In genomic region chr7:130486114-130486962, GRCh38 we compare ENCODE assay signal across 1 cellular context.
A peak's percentile ranks its signal among the peaks of the same experiment; 100 is the strongest.
TF ChIP-seq lines count a peak whose summit lies in the region.

No MANE protein-coding gene starts in this region.

TF ChIP-seq in HepG2, 621 proteins besides CTCF, POLR2A, EP300 and RAD21 (continued from another document and continues in another):
- TF ChIP-seq ZNF512 (CRISPR knock-in tag; IDR thresholded peaks at IDR 0.05) (0 out of 2 replicates have a peak, but pooled peaks have one; percentile 34), ZNF350 (CRISPR knock-in tag; IDR thresholded peaks at IDR 0.05; ENCODE audit: borderline replicate concordance, low read depth) (peak; percentile 60; the same call in 1 of the 2 replicates), FOXO1 (CRISPR knock-in tag; IDR thresholded peaks at IDR 0.05) (peak; percentile 54), ZFP90 (CRISPR knock-in tag; IDR thresholded peaks at IDR 0.05; ENCODE audit: borderline replicate concordance) (peak; percentile 29; the same call in 1 of the 2 replicates), ZNF224 (CRISPR knock-in tag; IDR thresholded peaks at IDR 0.05) (no peak), PBX2 (CRISPR knock-in tag; IDR thresholded peaks at IDR 0.05) (no peak), ZNF563 (CRISPR knock-in tag; IDR thresholded peaks at IDR 0.05) (peak; percentile 77; the same call in 1 of the 2 replicates), NFIC (IDR thresholded peaks at IDR 0.05; ENCODE audit: low read length) (no peak), ZNF792 (CRISPR knock-in tag; IDR thresholded peaks at IDR 0.05) (peak; percentile 86), ZNF142 (CRISPR knock-in tag; IDR thresholded peaks at IDR 0.05) (peak; percentile 80), SETDB1 (CRISPR knock-in tag; IDR thresholded peaks at IDR 0.05; ENCODE audit: borderline replicate concordance) (no peak), ZBTB7B (CRISPR knock-in tag; IDR thresholded peaks at IDR 0.05) (0 out of 2 replicates have a peak, but pooled peaks have one; percentile 28), HNRNPUL1 (IDR thresholded peaks at IDR 0.05; ENCODE audit: low read depth, low read length) (no peak), TAF1 (CRISPR knock-in tag; IDR thresholded peaks at IDR 0.05) (peak; percentile 49; the same call in 1 of the 2 replicates), ZNF772 (CRISPR knock-in tag; IDR thresholded peaks at IDR 0.05) (peak; percentile 77), NBN (conservative IDR thresholded peaks at IDR 0.05) (no peak), ZSCAN5A (CRISPR knock-in tag; IDR thresholded peaks at IDR 0.05; ENCODE audit: borderline replicate concordance) (peak; percentile 46; the same call in 1 of the 2 replicates), FOXA3 (CRISPR knock-in tag; IDR thresholded peaks at IDR 0.05) (peak; percentile 41; the same call in 1 of the 2 replicates), ZNF331 (CRISPR knock-in tag; IDR thresholded peaks at IDR 0.05) (peak; percentile 89), ZNF674 (CRISPR knock-in tag; IDR thresholded peaks at IDR 0.05; ENCODE audit: low read depth) (0 out of 2 replicates have a peak, but pooled peaks have one; percentile 25), CREM (IDR thresholded peaks at IDR 0.05) (peak; percentile 26; the same call in 1 of the 2 replicates), CREM (CRISPR knock-in tag; IDR thresholded peaks at IDR 0.05) (no peak), ZNF280B (CRISPR knock-in tag; IDR thresholded peaks at IDR 0.05; ENCODE audit: borderline replicate concordance) (0 out of 2 replicates have a peak, but pooled peaks have one; percentile 35), CREBL2 (CRISPR knock-in tag; IDR thresholded peaks at IDR 0.05; ENCODE audit: borderline replicate concordance) (0 out of 2 replicates have a peak, but pooled peaks have one; percentile 16), MEIS1 (CRISPR knock-in tag; IDR thresholded peaks at IDR 0.05; ENCODE audit: borderline replicate concordance) (0 out of 2 replicates have a peak, but pooled peaks have one; percentile 46), MXD3 (CRISPR knock-in tag; IDR thresholded peaks at IDR 0.05) (peak; percentile 61; the same call in 1 of the 2 replicates), FOXK1 (CRISPR knock-in tag; IDR thresholded peaks at IDR 0.05; ENCODE audit: borderline replicate concordance, low read depth) (peak; percentile 40; the same call in 1 of the 2 replicates), IKZF5 (CRISPR knock-in tag; IDR thresholded peaks at IDR 0.05) (peak; percentile 83), FOXJ3 (CRISPR knock-in tag; IDR thresholded peaks at IDR 0.05; ENCODE audit: borderline replicate concordance) (no peak), SNAPC4 (CRISPR knock-in tag; IDR thresholded peaks at IDR 0.05) (no peak), MTERF4 (CRISPR knock-in tag; IDR thresholded peaks at IDR 0.05) (peak; percentile 69; the same call in 1 of the 2 replicates), GLMP (CRISPR knock-in tag; IDR thresholded peaks at IDR 0.05; ENCODE audit: borderline replicate concordance) (no peak)
